Comparison of ENCODE assay signal across 10 cellular contexts in the genomic region with DNA sequence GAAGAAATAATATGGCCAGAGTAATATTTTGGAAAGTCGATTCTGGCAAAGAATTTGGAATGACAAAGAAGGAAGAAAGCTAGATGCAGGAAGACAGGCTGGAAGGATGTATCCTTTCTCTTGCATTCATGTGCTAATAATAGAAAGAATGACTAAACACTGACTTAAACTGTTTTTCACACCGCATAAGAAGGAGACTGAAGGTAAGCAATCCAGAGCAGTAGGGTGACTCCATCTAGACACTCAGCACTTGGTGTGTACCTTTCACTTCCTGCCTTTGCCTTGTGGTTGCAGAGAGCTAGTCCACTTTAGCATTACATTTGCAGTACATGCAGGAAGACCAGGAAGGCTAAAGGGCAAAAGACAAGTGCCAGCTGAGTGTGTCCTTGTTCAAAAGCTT.
DNase-seq lines count a peak whose midpoint lies in the region; ATAC-seq and TF ChIP-seq lines count a peak whose summit lies in the region.
"Had no signal": no experiment of that assay in that cellular context is flagged by ENCODE, and none has a peak within 500 bp of the region (broad histone marks: within the 10 kb centered on the region; RNA-seq: fewer than 3 reads in every experiment).

No MANE protein-coding gene starts in this region.

- H4K20me1 ChIP-seq in IMR-90 (ENCODE audit: insufficient read depth, low read length): peaks cover 9% of the 10 kb centered on the region; the same call in 1 of the 2 replicates

- H3K14ac ChIP-seq in IMR-90 (replicated peaks; ENCODE audit: low read depth, low read length): peak overlapping the region; percentile 18; the same call in 1 of the 2 replicates

- no peak overlapping the region for H4K5ac ChIP-seq in IMR-90 (ENCODE audit: low read depth, low read length)

- H3K36me3 ChIP-seq in IMR-90 (ENCODE audit: control insufficient read depth, insufficient read depth, low read length): no peaks in the 10 kb centered on the region

- no peak overlapping the region for H2BK15ac ChIP-seq in IMR-90 (ENCODE audit: low read depth, low read length)

- dilution Hi-C loops in IMR-90 (cut with HindIII; ENCODE audit: low sequenced_read_pairs, unreplicated experiment): no loop called here

- H3K27ac ChIP-seq in IMR-90 (ENCODE audit: insufficient read depth, low read length): no peak overlapping the region
- H3K27ac ChIP-seq: C4-2B had no signal

- H3K23ac ChIP-seq in IMR-90 (ENCODE audit: low read depth, low read length): no peak overlapping the region

- peak overlapping the region; percentile 26; the same call in 1 of the 2 replicates for H2BK120ac ChIP-seq in IMR-90 (ENCODE audit: low read depth, low read length)

- H3K9me3 ChIP-seq in IMR-90 (ENCODE audit: control insufficient read depth, insufficient read depth, low read length): no peaks in the 10 kb centered on the region

- in situ Hi-C loops in IMR-90 (cut with MboI; ENCODE audit: low sequenced_read_pairs): no loop called here

- H3K27me3 ChIP-seq in IMR-90 (ENCODE audit: control insufficient read depth, insufficient read depth, low read length): no peaks in the 10 kb centered on the region

- intact Hi-C loops in IMR-90 (cut with micrococcal nuclease): loop anchor here (5.0 kb wide), 1 partner anchor 33 kb away; no protein-coding TSS in a partner anchor

- H2AK5ac ChIP-seq in IMR-90 (ENCODE audit: low read depth, low read length): peak overlapping the region; percentile 45; the same call in 1 of the 2 replicates

- peak overlapping the region; percentile 48 for H2BK5ac ChIP-seq in IMR-90 (ENCODE audit: low read depth, low read length, poor library complexity, severe bottlenecking)

- H3K56ac ChIP-seq in IMR-90 (ENCODE audit: extremely low read depth, insufficient read depth, low read length): no peak overlapping the region

- H3K4me1 ChIP-seq in IMR-90 (ENCODE audit: control insufficient read depth, insufficient read depth, low read length): peaks cover 13% of the 10 kb centered on the region; the same call in 1 of the 2 replicates

- TF ChIP-seq POLR2A in IMR-90 (IDR thresholded peaks at IDR 0.05; ENCODE audit: low read depth, low read length): no peak

- no peak overlapping the region for H2AK9ac ChIP-seq in IMR-90 (replicated peaks; ENCODE audit: low read depth, low read length, poor library complexity)

- H4K8ac ChIP-seq in IMR-90 (ENCODE audit: low read depth in 2 of 2, low read length in 2 of 2): peak overlapping the region in 1 of 2 experiments; percentile 42; a peak in 1 of 4 replicates

- peak overlapping the region; percentile 55; the same call in 1 of the 2 replicates for H3K4me2 ChIP-seq in IMR-90 (ENCODE audit: low read depth, low read length)

- no peak overlapping the region for H3K4me3 ChIP-seq in IMR-90 (ENCODE audit: insufficient read depth, low read depth, low read length)
- no peak overlapping the region for H3K4me3 ChIP-seq in epithelial cell of proximal tubule (ENCODE audit: low read depth, low read length)

- peak overlapping the region; percentile 44 for H3K4ac ChIP-seq in IMR-90 (ENCODE audit: low read depth, low read length)

- no peak overlapping the region for H2AFZ ChIP-seq in IMR-90 (replicated peaks; ENCODE audit: low read length, poor library complexity)

- CTCF ChIA-PET in IMR-90 (lab: Yijun Ruan, JAX): interaction anchor here (0.6 to 1.4 kb wide), 3 partner anchors 8 to 234 kb away, joined by 3 to 4 read pairs (median 3); a partner anchor contains a TSS

- H3K18ac ChIP-seq in IMR-90 (ENCODE audit: low read depth, low read length): no peak overlapping the region

- POLR2A ChIA-PET in IMR-90 (lab: Charles Lee; ENCODE audit: unreplicated experiment): no interaction called here

- H2BK20ac ChIP-seq in IMR-90 (ENCODE audit: low read depth, low read length): peak overlapping the region; percentile 53; the same call in 1 of the 2 replicates

- 40% methylated on average over 1 of the region's 2 CpGs; no CpG with 5 or more reads in 1 of the 2 experiments for WGBS in IMR-90 (ENCODE audit: extremely low coverage in 2 of 2, insufficient read length in 1 of 2), 2 experiments

- peaks cover 18 to 42% of the 10 kb centered on the region in 2 experiments for H3K79me1 ChIP-seq in IMR-90 (ENCODE audit: low read depth in 1 of 2, low read length in 2 of 2)

- TF ChIP-seq RAD21 in IMR-90 (IDR thresholded peaks at IDR 0.05; ENCODE audit: low read length): no peak; the same call in 1 of the 2 replicates

- TF ChIP-seq CTCF in IMR-90 (conservative IDR thresholded peaks at IDR 0.05; ENCODE audit: low read depth, low read length) (no peak), epithelial cell of proximal tubule (conservative IDR thresholded peaks at IDR 0.05; ENCODE audit: low read depth, low read length) (no peak)

- H3K9ac ChIP-seq in IMR-90 (ENCODE audit: low read depth, low read length): no peak overlapping the region

- ATAC-seq in GM18909 (IDR thresholded peaks at IDR 0.05; ENCODE audit: poor library complexity, unreplicated experiment) (peak; percentile 75), IMR-90 (ENCODE audit: low read depth) (peak; percentile 49), HG02763 (IDR thresholded peaks at IDR 0.05; ENCODE audit: unreplicated experiment) (no peak), HG03457 (IDR thresholded peaks at IDR 0.05; ENCODE audit: unreplicated experiment) (no peak), GM21360 (IDR thresholded peaks at IDR 0.05; ENCODE audit: unreplicated experiment) (no peak)

- peak; percentile 81 for DNase-seq in A172 (ENCODE audit: low spot score)
- DNase-seq in IMR-90: peak; percentile 83
- peak; percentile 38 for DNase-seq in epithelial cell of proximal tubule (ENCODE audit: low read depth)
- DNase-seq in cortex of kidney (lab: John Stamatoyannopoulos, UW): no peak
- DNase-seq: stimulated activated CD4-positive, alpha-beta T cell treated with anti-CD3 and anti-CD28 coated beads, Interleukin-12 subunit alpha, Interleukin-12 subunit beta, amount 100 ng/mL, for 4 hours had no signal

- H3K9me1 ChIP-seq in IMR-90 (ENCODE audit: insufficient read depth, low read length): peaks cover 12% of the 10 kb centered on the region

- no TSS peak for BruUV-seq in IMR-90 (replicated peaks; lab: Mats Ljungman, UMichigan)

- H4K91ac ChIP-seq in IMR-90 (ENCODE audit: insufficient read depth, low read depth, low read length): no peak overlapping the region

TF ChIP-seq in IMR-90, 13 proteins besides CTCF, POLR2A, EP300 and RAD21:
- no peak for TF ChIP-seq CHD1 (IDR thresholded peaks at IDR 0.05; ENCODE audit: low read depth, low read length)
- TF ChIP-seq CEBPB (IDR thresholded peaks at IDR 0.05; ENCODE audit: low read depth, low read length): peak; percentile 27; the same call in 1 of the 2 replicates

Comparison
In these comparisons a context has a peak if more than half of its experiments do, and no peak if none do; other contexts are left out.
1. ATAC-seq: peak in GM18909 (single experiment) and IMR-90 (single experiment); none in HG02763 (single experiment), HG03457 (single experiment) and GM21360 (single experiment).